In the genomic region with DNA sequence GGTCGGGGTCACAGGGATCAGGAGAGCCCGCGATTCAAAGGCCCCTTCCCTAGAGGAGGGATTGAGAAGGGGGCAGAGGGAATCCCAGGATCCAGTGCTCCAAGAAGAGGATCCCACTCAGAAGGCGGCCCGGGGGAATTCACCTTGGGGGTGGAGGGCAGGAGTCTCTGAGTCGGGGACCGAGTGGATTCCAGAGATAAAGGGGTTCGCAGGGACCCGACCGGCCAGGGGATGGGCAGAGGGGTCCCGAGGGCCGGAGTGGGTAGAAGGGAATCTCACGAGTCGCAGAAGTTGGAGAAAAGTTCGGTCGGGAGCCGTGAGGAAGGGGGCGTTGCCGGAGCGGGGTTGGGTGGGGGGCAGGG, we compare ENCODE assay signal across 8 cellular contexts. TPM values are rescaled to one million over a fixed set of nuclear protein-coding genes. Genes with fewer than 3 reads are reported as not detected.
DNase-seq lines count a peak whose midpoint lies in the region; ATAC-seq and TF ChIP-seq lines count a peak whose summit lies in the region.

No MANE protein-coding gene starts in this region.

- peak; percentile 66 for DNase-seq in activated CD8-positive, alpha-beta memory T cell treated with anti-CD3 and anti-CD28 coated beads, Interleukin-2, amount 50 U/mL, for 48 hours
- DNase-seq in activated CD8-positive, alpha-beta memory T cell treated with anti-CD3 and anti-CD28 coated beads, Interleukin-2, amount 50 U/mL, for 4 hours = no peak
- DNase-seq in body of pancreas (no peak), lower lobe of right lung (no peak), HPDE6-E6E7 (ENCODE audit: extremely low spot score) (no peak), mucosa of gallbladder (ENCODE audit: low spot score) (no peak)

- intact Hi-C loops in body of pancreas (cut with DNase I) (no loop called here), lower lobe of right lung (cut with DNase I) (no loop called here)

- ATAC-seq in body of pancreas (no peak), lower lobe of right lung (peak in 1 of 2 donors; percentile 0), HG03139 (IDR thresholded peaks at IDR 0.05; ENCODE audit: unreplicated experiment) (no peak)

- H3K4me3 ChIP-seq in body of pancreas = peak overlapping the region; percentile 84 to 87
- peak overlapping the region; percentile 69 for H3K4me3 ChIP-seq in lower lobe of right lung
- H3K4me3 ChIP-seq in urinary bladder (ENCODE audit: low read depth, low read length) = peak overlapping the region; percentile 82

- H3K27ac ChIP-seq in body of pancreas (peak overlapping the region; percentile 81 to 86 (median 83)), lower lobe of right lung (peak overlapping the region; percentile 89), urinary bladder (ENCODE audit: low read depth) (peak overlapping the region; percentile 72)

- H3K9me3 ChIP-seq in body of pancreas (no peaks in the 10 kb centered on the region), lower lobe of right lung (no peaks in the 10 kb centered on the region)

- H3K4me1 ChIP-seq in body of pancreas (peaks cover 39% of the 10 kb centered on the region), lower lobe of right lung (peaks cover 50% of the 10 kb centered on the region), urinary bladder (ENCODE audit: insufficient read depth) (no peaks in the 10 kb centered on the region)

- TF ChIP-seq POLR2A in body of pancreas (IDR thresholded peaks at IDR 0.05) = no peak

- H3K27me3 ChIP-seq in body of pancreas (no peaks in the 10 kb centered on the region), lower lobe of right lung (ENCODE audit: low read depth) (no peaks in the 10 kb centered on the region)

- 0 to 2% methylated on average over 17 to 20 of the region's 20 CpGs for WGBS in body of pancreas, 2 donors
- WGBS in urinary bladder = under 1% methylated on average over 20 of the region's 20 CpGs

- peaks cover 0 to 2% of the 10 kb centered on the region in 2 donors for H3K36me3 ChIP-seq in body of pancreas (replicated peaks in 1 of 2; ENCODE audit: insufficient read depth in 1 of 2, low read depth in 2 of 2)
- H3K36me3 ChIP-seq in lower lobe of right lung = peaks cover 20% of the 10 kb centered on the region
- H3K36me3 ChIP-seq in urinary bladder (ENCODE audit: insufficient read depth) = peaks cover 5% of the 10 kb centered on the region

- TF ChIP-seq CTCF in body of pancreas (IDR thresholded peaks at IDR 0.05) = no peak
- TF ChIP-seq CTCF in lower lobe of right lung (IDR thresholded peaks at IDR 0.05) = no peak

RNA-seq across cellular contexts. Expression of a gene that starts 0.3 kb away (rescaled TPM):
- 10 to 100 TPM; 18.9 to 58.3 TPM for total RNA-seq in body of pancreas
- 45.0 TPM for total RNA-seq in lower lobe of right lung
- 12.1 TPM for total RNA-seq in urinary bladder
- 29.9 TPM for polyA plus RNA-seq in urinary bladder
- total RNA-seq in mucosa of gallbladder = 61.5 TPM

RNA-seq across cellular contexts. Expression of a gene that starts 29.2 kb away (rescaled TPM):
- total RNA-seq in body of pancreas = 10 to 100 TPM in 1 of 2 donors, 1 to 10 TPM in 1; 8.8 to 13.2 TPM
- total RNA-seq in lower lobe of right lung = 13.2 TPM
- 10.6 TPM for total RNA-seq in urinary bladder
- 19.3 TPM for polyA plus RNA-seq in urinary bladder
- total RNA-seq in mucosa of gallbladder = 16.3 TPM

RNA-seq across cellular contexts. Expression of a gene that starts 29.6 kb away (rescaled TPM):
- total RNA-seq in body of pancreas (10 to 100 TPM; 51.4 to 55.5 TPM), lower lobe of right lung (69.1 TPM), urinary bladder (34.5 TPM), mucosa of gallbladder (83.9 TPM)
- 87.8 TPM for polyA plus RNA-seq in urinary bladder

RNA-seq across cellular contexts. Expression of a gene that starts 55.7 kb away (rescaled TPM):
- total RNA-seq in body of pancreas (1 to 10 TPM in 1 of 2 donors, under 1 TPM in 1; 0.99 to 4.4 TPM), lower lobe of right lung (4.9 TPM), urinary bladder (20.0 TPM), mucosa of gallbladder (31.0 TPM)
- polyA plus RNA-seq in urinary bladder = 78.9 TPM
